Comparison of ENCODE assay signal across 8 cellular contexts in genomic region chr1:93346472-93346991, GRCh38. TPM values are rescaled to one million over a fixed set of nuclear protein-coding genes. Genes with fewer than 3 reads are reported as not detected.
A peak's percentile ranks its signal among the peaks of the same experiment; 100 is the strongest.
DNase-seq lines count a peak whose midpoint lies in the region; ATAC-seq and TF ChIP-seq lines count a peak whose summit lies in the region.

No MANE protein-coding gene starts in this region.

- H3K27ac ChIP-seq in esophagus (ENCODE audit: low read depth in 2 of 2, low read length in 1 of 2) (peak overlapping the region; percentile 91 to 99), urinary bladder (ENCODE audit: low read depth) (peak overlapping the region; percentile 79)
- peak overlapping the region; percentile 88 for H3K27ac ChIP-seq in naive thymus-derived CD4-positive, alpha-beta T cell (ENCODE audit: low read depth, low read length)

- CTCF ChIA-PET in activated CD8-positive, alpha-beta T cell treated with anti-CD3 and anti-CD28 coated beads for 36 hours (lab: Charles Lee): interaction anchor here (2.7 kb wide), 1 partner anchor 42 kb away, joined by 15 read pairs; no protein-coding TSS in a partner anchor
- CTCF ChIA-PET in naive thymus-derived CD4-positive, alpha-beta T cell (lab: Charles Lee): interaction anchor here (0.8 kb wide), 1 partner anchor 42 kb away, joined by 7 read pairs; no protein-coding TSS in a partner anchor

- H3K9me3 ChIP-seq in esophagus (ENCODE audit: control insufficient read depth in 2 of 2, insufficient read depth in 1 of 2, low read depth in 1 of 2, low read length in 1 of 2): no peaks in the 10 kb centered on the region
- no peaks in the 10 kb centered on the region for H3K9me3 ChIP-seq in naive thymus-derived CD4-positive, alpha-beta T cell (ENCODE audit: control insufficient read depth in 2 of 3, low read length in 3 of 3)

- WGBS in esophagus, 2 donors: 0% methylated on average over 20 of the region's 20 CpGs
- 0% methylated on average over 20 of the region's 20 CpGs for WGBS in urinary bladder

- peak overlapping the region; percentile 86 for H3K4me3 Mint-ChIP-seq in activated CD8-positive, alpha-beta T cell treated with anti-CD3 and anti-CD28 coated beads for 36 hours
- peak overlapping the region; percentile 92 to 100 (median 99) for H3K4me3 Mint-ChIP-seq in naive thymus-derived CD4-positive, alpha-beta T cell

- no peaks in the 10 kb centered on the region for H3K27me3 Mint-ChIP-seq in activated CD8-positive, alpha-beta T cell treated with anti-CD3 and anti-CD28 coated beads for 36 hours
- no peaks in the 10 kb centered on the region for H3K27me3 Mint-ChIP-seq in naive thymus-derived CD4-positive, alpha-beta T cell

- intact Hi-C loops in activated CD8-positive, alpha-beta T cell treated with anti-CD3 and anti-CD28 coated beads for 36 hours (cut with micrococcal nuclease): loop anchor here (5.0 kb wide), 1 partner anchor 164 kb away; the partner anchor contains the start of genes CCDC18 and TMED5
- intact Hi-C loops in naive thymus-derived CD4-positive, alpha-beta T cell (cut with micrococcal nuclease): loop anchor here (1.0 to 10.0 kb wide), 15 partner anchors 9 to 1888 kb away; partner anchors contain the start of genes DNTTIP2 (in 2 of the 2), GCLM (in 2 of the 2), ABCD3 (in 1 of the 2) and ALG14 (in 1 of the 2)

- POLR2A ChIA-PET in activated CD8-positive, alpha-beta T cell treated with anti-CD3 and anti-CD28 coated beads for 36 hours (lab: Charles Lee): interaction anchor here (2.0 to 2.4 kb wide), 2 partner anchors 10 to 27 kb away, joined by 6 to 12 read pairs; no protein-coding TSS in a partner anchor
- POLR2A ChIA-PET in naive thymus-derived CD4-positive, alpha-beta T cell (lab: Charles Lee): interaction anchor here (0.6 to 2.6 kb wide), 9 partner anchors 10 to 514 kb away, joined by 3 to 24 read pairs (median 7); partner anchors contain the start of genes MTF2 and RPL5

- TF ChIP-seq CTCF in activated CD8-positive, alpha-beta T cell treated with anti-CD3 and anti-CD28 coated beads for 36 hours (IDR thresholded peaks at IDR 0.05): no peak

- H3K4me3 ChIP-seq in esophagus (ENCODE audit: low read depth in 1 of 2, low read length in 2 of 2) (peak overlapping the region; percentile 95 to 96), urinary bladder (ENCODE audit: low read depth, low read length) (peak overlapping the region; percentile 95)
- peak overlapping the region; percentile 93 for H3K4me3 ChIP-seq in naive thymus-derived CD4-positive, alpha-beta T cell (ENCODE audit: low read length)

- H3K9me3 Mint-ChIP-seq in activated CD8-positive, alpha-beta T cell treated with anti-CD3 and anti-CD28 coated beads for 36 hours: no peaks in the 10 kb centered on the region
- H3K9me3 Mint-ChIP-seq in naive thymus-derived CD4-positive, alpha-beta T cell: peaks cover 0 to 6% (median 0%) of the 10 kb centered on the region in 11 donors

- peaks cover 29% of the 10 kb centered on the region for H3K36me3 Mint-ChIP-seq in activated CD8-positive, alpha-beta T cell treated with anti-CD3 and anti-CD28 coated beads for 36 hours (ENCODE audit: low read depth)
- peaks cover 4 to 20% (median 6%) of the 10 kb centered on the region in 5 donors for H3K36me3 Mint-ChIP-seq in naive thymus-derived CD4-positive, alpha-beta T cell

- peaks cover 0 to 1% of the 10 kb centered on the region in 2 donors for H3K4me1 ChIP-seq in esophagus (ENCODE audit: control insufficient read depth in 2 of 2, insufficient read depth in 2 of 2, low read length in 1 of 2)
- H3K4me1 ChIP-seq in naive thymus-derived CD4-positive, alpha-beta T cell (ENCODE audit: control insufficient read depth in 2 of 2, insufficient read depth in 2 of 2, low read length in 2 of 2): peaks cover 18 to 21% of the 10 kb centered on the region in 2 donors
- no peaks in the 10 kb centered on the region for H3K4me1 ChIP-seq in urinary bladder (ENCODE audit: insufficient read depth)

- H3K36me3 ChIP-seq in esophagus (ENCODE audit: control insufficient read depth in 2 of 2, insufficient read depth in 2 of 2, low read length in 1 of 2): no peaks in the 10 kb centered on the region
- H3K36me3 ChIP-seq in naive thymus-derived CD4-positive, alpha-beta T cell (ENCODE audit: control insufficient read depth in 2 of 3, insufficient read depth in 3 of 3, low read length in 3 of 3): peaks cover 0 to 11% (median 0%) of the 10 kb centered on the region in 3 experiments
- H3K36me3 ChIP-seq in urinary bladder (ENCODE audit: insufficient read depth): no peaks in the 10 kb centered on the region

- DNase-seq in activated gamma-delta T cell treated with anti-CD3 and anti-CD28 coated beads, Interleukin-2, amount 50 U/mL, for 16 hours (ENCODE audit: low read depth): peak; percentile 12
- DNase-seq in activated gamma-delta T cell treated with Interleukin-2 at 50 U/mL for 16 hours: no peak
- DNase-seq in NCI-H1105 treated with DMSO at 0.1 percent for 48 hours (lab: John Stamatoyannopoulos, UW): peak; percentile 43
- peak; percentile 58 for DNase-seq in activated CD8-positive, alpha-beta T cell treated with anti-CD3 and anti-CD28 coated beads for 36 hours
- peak in 8 of 9 donors; percentile 11 to 42 (median 20) for DNase-seq in naive thymus-derived CD4-positive, alpha-beta T cell

- peak; percentile 28 for ATAC-seq in HG02610 (IDR thresholded peaks at IDR 0.05; ENCODE audit: unreplicated experiment)
- ATAC-seq in activated CD8-positive, alpha-beta T cell treated with anti-CD3 and anti-CD28 coated beads for 36 hours: peak; percentile 37
- peak; percentile 41 for ATAC-seq in naive thymus-derived CD4-positive, alpha-beta T cell

- H3K4me1 Mint-ChIP-seq in activated CD8-positive, alpha-beta T cell treated with anti-CD3 and anti-CD28 coated beads for 36 hours (ENCODE audit: low read depth): peaks cover 26% of the 10 kb centered on the region
- peaks cover 19 to 49% (median 37%) of the 10 kb centered on the region in 7 donors for H3K4me1 Mint-ChIP-seq in naive thymus-derived CD4-positive, alpha-beta T cell

- H3K27ac Mint-ChIP-seq in activated CD8-positive, alpha-beta T cell treated with anti-CD3 and anti-CD28 coated beads for 36 hours: peak overlapping the region; percentile 97
- H3K27ac Mint-ChIP-seq in naive thymus-derived CD4-positive, alpha-beta T cell: peak overlapping the region; percentile 89 to 99 (median 98)

- H3K27me3 ChIP-seq in esophagus (ENCODE audit: control insufficient read depth in 1 of 2, insufficient read depth in 2 of 2, low read length in 2 of 2): no peaks in the 10 kb centered on the region
- no peaks in the 10 kb centered on the region for H3K27me3 ChIP-seq in naive thymus-derived CD4-positive, alpha-beta T cell (ENCODE audit: control insufficient read depth in 2 of 2, insufficient read depth in 2 of 2, low read length in 2 of 2)

RNA-seq across cellular contexts. Expression of gene DR1, which starts 0.8 kb away (rescaled TPM):
- total RNA-seq in activated CD8-positive, alpha-beta T cell treated with anti-CD3 and anti-CD28 coated beads for 36 hours: 10 to 100 TPM; 71.3 to 79.2 TPM
- polyA plus RNA-seq in esophagus: 10 to 100 TPM in 1 of 2 donors, 1 to 10 TPM in 1; 7.0 to 17.9 TPM
- total RNA-seq in naive thymus-derived CD4-positive, alpha-beta T cell: 100 to 1,000 TPM in 1 of 5 experiments, 10 to 100 TPM in 4; 46.2 to 104 (median 62.7) TPM
- polyA plus RNA-seq in naive thymus-derived CD4-positive, alpha-beta T cell: 10 to 100 TPM; 57.9 to 84.3 TPM
- 47.4 TPM for total RNA-seq in urinary bladder
- 23.1 TPM for polyA plus RNA-seq in urinary bladder
